29 cellular contexts compared by ENCODE assay signal in the genomic region with DNA sequence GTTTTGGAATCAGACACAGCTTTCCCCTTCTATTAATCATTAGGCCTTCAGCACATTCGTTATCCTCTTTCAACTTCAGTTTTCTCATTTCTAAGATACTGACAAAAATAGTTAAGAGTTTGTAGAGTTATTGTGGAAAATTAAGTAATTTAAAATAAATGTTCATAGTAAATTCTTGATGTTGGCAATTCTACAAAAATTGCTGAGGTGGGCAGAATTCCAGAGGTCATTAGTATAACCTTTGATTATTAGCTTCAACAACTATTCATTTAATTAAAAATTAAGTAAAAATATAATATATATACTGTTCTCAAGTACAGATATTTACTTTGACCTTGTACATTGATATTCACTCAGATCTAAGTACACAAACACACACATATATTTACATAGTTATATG. TPM values are rescaled to one million over a fixed set of nuclear protein-coding genes. Genes with fewer than 3 reads are reported as not detected.
"Had no signal": no experiment of that assay in that cellular context is flagged by ENCODE, and none has a peak within 500 bp of the region (broad histone marks: within the 10 kb centered on the region; RNA-seq: fewer than 3 reads in every experiment).

No MANE protein-coding gene starts in this region.

- H3K9me3 ChIP-seq: esophagus squamous epithelium, gastrocnemius medialis, heart right ventricle, left lung, lower lobe of right lung, mucosa of descending colon had no signal

- H3K27me3 Mint-ChIP-seq: dendritic cell treated with granulocyte-macrophage colony-stimulating factor and Interleukin-4, amounts not matched to agents 40 ng/mL and 50 ng/mL, for 4 days; effector memory CD8-positive, alpha-beta T cell; naive B cell had no signal

- DNase-seq: effector CD8-positive, alpha-beta T cell; effector memory CD8-positive, alpha-beta T cell; endodermal cell; erythroblast; esophagus squamous epithelium; foreskin fibroblast; foreskin melanocyte; gastrocnemius medialis; glutamatergic neuron; head of caudate nucleus; heart right ventricle; hippocampal formation; left cardiac atrium; left lung; left ventricle myocardium superior; lower lobe of right lung; mesenchymal stem cell; mucosa of descending colon; naive B cell had no signal

- H3K4me1 ChIP-seq: gastrocnemius medialis, heart right ventricle, left lung, lower lobe of right lung had no signal

- H3K4me3 ChIP-seq: coronary artery, esophagus squamous epithelium, gastrocnemius medialis, heart right ventricle, left lung, lower lobe of right lung, mucosa of descending colon had no signal

- H3K27me3 ChIP-seq: esophagus squamous epithelium, gastrocnemius medialis, heart right ventricle, left lung had no signal

- FAIRE-seq: colon, endometrium, islet of Langerhans, keratinocyte had no signal

- H3K4me3 Mint-ChIP-seq: dendritic cell treated with granulocyte-macrophage colony-stimulating factor and Interleukin-4, amounts not matched to agents 40 ng/mL and 50 ng/mL, for 4 days; effector memory CD8-positive, alpha-beta T cell; endodermal cell; mesothelial cell of epicardium; naive B cell had no signal

- H3K36me3 Mint-ChIP-seq: mesothelial cell of epicardium, naive B cell had no signal

- H3K36me3 ChIP-seq: esophagus squamous epithelium, gastrocnemius medialis, heart right ventricle, left lung, lower lobe of right lung had no signal

- H3K9me3 Mint-ChIP-seq: dendritic cell treated with granulocyte-macrophage colony-stimulating factor and Interleukin-4, amounts not matched to agents 40 ng/mL and 50 ng/mL, for 4 days; endodermal cell; mesothelial cell of epicardium had no signal

- ATAC-seq: effector memory CD8-positive, alpha-beta T cell; gastrocnemius medialis; left cardiac atrium; left lung; left ventricle myocardium superior; lower lobe of right lung; mucosa of descending colon had no signal

- H3K27ac Mint-ChIP-seq: dendritic cell treated with granulocyte-macrophage colony-stimulating factor and Interleukin-4, amounts not matched to agents 40 ng/mL and 50 ng/mL, for 4 days; effector memory CD8-positive, alpha-beta T cell; endodermal cell; mesothelial cell of epicardium had no signal

- H3K27ac ChIP-seq: coronary artery, gastrocnemius medialis, left lung, lower lobe of right lung had no signal

- H3K4me1 Mint-ChIP-seq: endodermal cell, naive B cell had no signal

RNA-seq across cellular contexts. Expression of gene DIO2, which starts 58.5 kb away (rescaled TPM):
- total RNA-seq: dermis microvascular lymphatic vessel endothelial cell, kidney epithelial cell, lung microvascular endothelial cell had no signal
